ENCODE assay signal across 14 cellular contexts in the genomic region with DNA sequence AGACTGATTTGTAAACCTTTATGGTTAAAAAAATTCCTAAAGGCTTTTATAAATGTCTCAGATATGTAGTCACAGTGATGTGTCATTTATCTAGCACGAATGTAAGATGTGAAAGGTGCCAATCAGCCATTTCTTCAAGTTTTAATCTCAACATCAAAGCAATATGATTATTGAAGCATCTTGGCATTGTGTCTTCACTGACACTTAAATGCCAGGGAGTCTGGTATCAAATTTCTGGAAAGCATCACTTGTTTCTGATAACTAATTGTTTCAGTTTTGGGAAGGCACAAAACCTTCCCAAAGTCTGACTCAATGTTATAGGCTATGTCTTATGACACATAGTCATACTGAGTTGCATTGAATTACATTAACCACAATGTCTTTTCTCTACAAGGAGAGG.
"Had no signal": no experiment of that assay in that cellular context is flagged by ENCODE, and none has a peak within 500 bp of the region (broad histone marks: within the 10 kb centered on the region; RNA-seq: fewer than 3 reads in every experiment).

No MANE protein-coding gene starts in this region.

- H3K27me3 ChIP-seq: brain microvascular endothelial cell had no signal

- H3K27ac ChIP-seq: brain microvascular endothelial cell, coronary artery, lower lobe of right lung, pancreas had no signal

- DNase-seq: activated CD4-positive, alpha-beta T cell treated with anti-CD3 and anti-CD28 coated beads for 36 hours; activated CD4-positive, alpha-beta T cell treated with anti-CD3 and anti-CD28 coated beads, Interleukin-2, amount 50 U/mL, for 48 hours; activated naive CD4-positive, alpha-beta T cell treated with anti-CD3 and anti-CD28 coated beads for 36 hours; aorta; brain microvascular endothelial cell; foreskin melanocyte; glutamatergic neuron; hippocampal formation; islet precursor cell; lower lobe of right lung; naive thymus-derived CD8-positive, alpha-beta T cell; pancreas; stimulated activated CD4-positive, alpha-beta T cell treated with anti-CD3 and anti-CD28 coated beads, Interleukin-4, amount 100 ng/mL, for 24 hours had no signal

- H3K4me3 ChIP-seq: coronary artery, lower lobe of right lung, pancreas had no signal

- H3K4me1 ChIP-seq: lower lobe of right lung, pancreas had no signal

- H3K9me3 ChIP-seq: lower lobe of right lung, pancreas had no signal

- H3K36me3 ChIP-seq: brain microvascular endothelial cell, lower lobe of right lung, pancreas had no signal
